Comparison of ENCODE assay signal across 1 cellular context in the genomic region with DNA sequence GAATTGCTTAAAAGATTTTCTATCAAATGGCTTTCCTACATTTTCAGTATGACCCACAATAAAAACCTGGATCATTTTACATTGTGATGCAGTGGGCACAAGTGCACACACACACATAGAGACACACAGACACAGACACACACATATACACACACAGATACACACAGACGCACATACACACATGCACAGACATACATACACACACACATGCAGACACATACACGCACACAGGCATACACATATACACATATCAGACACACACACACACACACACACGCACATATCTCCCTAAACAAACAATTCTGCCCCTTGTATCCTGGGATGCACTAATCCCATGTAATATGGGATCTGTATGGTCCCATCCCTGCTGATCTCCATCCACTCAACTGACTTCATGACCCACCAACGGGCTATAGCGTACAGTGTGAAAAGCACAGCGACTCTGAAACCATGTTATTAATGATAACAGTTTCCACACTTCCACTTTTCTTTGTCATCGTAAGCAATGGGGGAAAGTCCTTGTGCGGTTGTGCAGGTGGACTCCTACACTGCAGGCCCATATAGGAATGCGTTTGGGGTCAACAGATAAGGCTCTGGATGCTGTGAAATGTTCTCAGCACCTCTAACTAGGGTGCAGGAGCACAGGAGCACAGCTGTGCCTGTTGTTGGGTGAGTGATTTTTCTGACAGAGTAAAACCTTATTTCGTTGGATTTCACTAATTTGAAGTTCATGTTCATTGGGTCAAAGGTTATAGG.
TF ChIP-seq lines count a peak whose summit lies in the region.

No MANE protein-coding gene starts in this region.

TF ChIP-seq in K562, 482 proteins besides CTCF, POLR2A, EP300 and RAD21 (continued from another document and continues in another):
- TF ChIP-seq AFF1 (IDR thresholded peaks at IDR 0.05; ENCODE audit: low read depth in 1 of 2, partially characterized antibody in 2 of 2) (no peak), SRF (CRISPR knock-in tag; IDR thresholded peaks at IDR 0.05) (no peak), ZNF77 (CRISPR knock-in tag; IDR thresholded peaks at IDR 0.05) (no peak), ASH1L (IDR thresholded peaks at IDR 0.05; ENCODE audit: borderline replicate concordance, low read depth, partially characterized antibody) (no peak), RB1 (IDR thresholded peaks at IDR 0.05; ENCODE audit: low read depth) (no peak), ZNF408 (CRISPR knock-in tag; IDR thresholded peaks at IDR 0.05; ENCODE audit: low read depth) (no peak), RBM15 (IDR thresholded peaks at IDR 0.05; ENCODE audit: insufficient read depth, low read length) (no peak), MCM5 (IDR thresholded peaks at IDR 0.05; ENCODE audit: low read depth) (no peak), LCOR (CRISPR knock-in tag; IDR thresholded peaks at IDR 0.05) (peak; percentile 44; the same call in 1 of the 2 replicates), ZNF232 (CRISPR knock-in tag; IDR thresholded peaks at IDR 0.05) (no peak), SPI1 (IDR thresholded peaks at IDR 0.05; ENCODE audit: borderline replicate concordance, low read depth, low read length) (peak; percentile 84), MEF2A (IDR thresholded peaks at IDR 0.05; ENCODE audit: control insufficient read depth, low read depth, low read length) (no peak), ESRRB (CRISPR knock-in tag; IDR thresholded peaks at IDR 0.05; ENCODE audit: borderline replicate concordance) (no peak), ZBTB5 (IDR thresholded peaks at IDR 0.05) (no peak), HDAC6 (IDR thresholded peaks at IDR 0.05; ENCODE audit: low read depth, low read length) (no peak), POLR3A (IDR thresholded peaks at IDR 0.05; ENCODE audit: borderline replicate concordance, extremely low read depth, insufficient read depth, insufficient read length) (no peak), ZC3H4 (CRISPR knock-in tag; IDR thresholded peaks at IDR 0.05; ENCODE audit: borderline replicate concordance) (no peak), BCOR (IDR thresholded peaks at IDR 0.05) (no peak), NFIC (IDR thresholded peaks at IDR 0.05) (peak; percentile 75), GABPA (tag; conservative IDR thresholded peaks at IDR 0.05; ENCODE audit: low read depth) (no peak), LARP7 (IDR thresholded peaks at IDR 0.05) (peak; percentile 76; the same call in 1 of the 2 replicates), TAL1 (IDR thresholded peaks at IDR 0.05) (peak; percentile 89), E2F3 (CRISPR knock-in tag; IDR thresholded peaks at IDR 0.05) (no peak), TFAM (CRISPR knock-in tag; conservative IDR thresholded peaks at IDR 0.05) (no peak), RBM39 (optimal IDR thresholded peaks at IDR 0.05; ENCODE audit: low read depth, low read length) (no peak), TAF15 (IDR thresholded peaks at IDR 0.05; ENCODE audit: low read depth, low read length) (no peak), SAFB2 (IDR thresholded peaks at IDR 0.05; ENCODE audit: borderline replicate concordance, low read depth, low read length, severe bottlenecking) (no peak), MITF (IDR thresholded peaks at IDR 0.05) (no peak), CREBBP (IDR thresholded peaks at IDR 0.05; ENCODE audit: low read depth, low read length) (no peak), TCF7L2 (IDR thresholded peaks at IDR 0.05; ENCODE audit: low read depth, low read length) (no peak), SREBF2 (CRISPR knock-in tag; IDR thresholded peaks at IDR 0.05) (no peak), ZNF551 (CRISPR knock-in tag; IDR thresholded peaks at IDR 0.05) (no peak), ZNF780A (CRISPR knock-in tag; IDR thresholded peaks at IDR 0.05) (no peak), ZNF449 (CRISPR knock-in tag; IDR thresholded peaks at IDR 0.05) (no peak), ZNF431 (CRISPR knock-in tag; IDR thresholded peaks at IDR 0.05) (no peak)
- TF ChIP-seq, protein P1, sequence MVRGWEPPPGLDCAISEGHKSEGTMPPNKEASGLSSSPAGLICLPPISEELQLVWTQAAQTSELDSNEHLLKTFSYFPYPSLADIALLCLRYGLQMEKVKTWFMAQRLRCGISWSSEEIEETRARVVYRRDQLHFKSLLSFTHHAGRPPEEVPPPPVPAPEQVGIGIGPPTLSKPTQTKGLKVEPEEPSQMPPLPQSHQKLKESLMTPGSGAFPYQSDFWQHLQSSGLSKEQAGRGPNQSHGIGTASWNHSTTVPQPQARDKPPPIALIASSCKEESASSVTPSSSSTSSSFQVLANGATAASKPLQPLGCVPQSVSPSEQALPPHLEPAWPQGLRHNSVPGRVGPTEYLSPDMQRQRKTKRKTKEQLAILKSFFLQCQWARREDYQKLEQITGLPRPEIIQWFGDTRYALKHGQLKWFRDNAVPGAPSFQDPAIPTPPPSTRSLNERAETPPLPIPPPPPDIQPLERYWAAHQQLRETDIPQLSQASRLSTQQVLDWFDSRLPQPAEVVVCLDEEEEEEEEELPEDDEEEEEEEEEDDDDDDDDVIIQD (CRISPR knock-in tag; IDR thresholded peaks at IDR 0.05) = no peak
- TF ChIP-seq, protein P2, sequence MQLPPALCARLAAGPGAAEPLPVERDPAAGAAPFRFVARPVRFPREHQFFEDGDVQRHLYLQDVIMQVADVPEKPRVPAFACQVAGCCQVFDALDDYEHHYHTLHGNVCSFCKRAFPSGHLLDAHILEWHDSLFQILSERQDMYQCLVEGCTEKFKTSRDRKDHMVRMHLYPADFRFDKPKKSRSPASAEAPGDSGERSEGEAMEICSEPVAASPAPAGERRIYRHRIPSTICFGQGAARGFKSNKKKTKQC (CRISPR knock-in tag; IDR thresholded peaks at IDR 0.05) = no peak
- TF ChIP-seq, protein P3, sequence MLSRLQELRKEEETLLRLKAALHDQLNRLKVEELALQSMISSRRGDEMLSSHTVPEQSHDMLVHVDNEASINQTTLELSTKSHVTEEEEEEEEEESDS (CRISPR knock-in tag; IDR thresholded peaks at IDR 0.05) = no peak
- TF ChIP-seq, protein P4, sequence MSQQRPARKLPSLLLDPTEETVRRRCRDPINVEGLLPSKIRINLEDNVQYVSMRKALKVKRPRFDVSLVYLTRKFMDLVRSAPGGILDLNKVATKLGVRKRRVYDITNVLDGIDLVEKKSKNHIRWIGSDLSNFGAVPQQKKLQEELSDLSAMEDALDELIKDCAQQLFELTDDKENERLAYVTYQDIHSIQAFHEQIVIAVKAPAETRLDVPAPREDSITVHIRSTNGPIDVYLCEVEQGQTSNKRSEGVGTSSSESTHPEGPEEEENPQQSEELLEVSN (IDR thresholded peaks at IDR 0.05; ENCODE audit: borderline replicate concordance in 1 of 2, extremely low read depth in 1 of 2, insufficient read depth in 1 of 2, insufficient read length in 1 of 2, low read depth in 1 of 2, low read length in 1 of 2, poor library complexity in 1 of 2, severe bottlenecking in 1 of 2) = no peak
- TF ChIP-seq, protein P5, sequence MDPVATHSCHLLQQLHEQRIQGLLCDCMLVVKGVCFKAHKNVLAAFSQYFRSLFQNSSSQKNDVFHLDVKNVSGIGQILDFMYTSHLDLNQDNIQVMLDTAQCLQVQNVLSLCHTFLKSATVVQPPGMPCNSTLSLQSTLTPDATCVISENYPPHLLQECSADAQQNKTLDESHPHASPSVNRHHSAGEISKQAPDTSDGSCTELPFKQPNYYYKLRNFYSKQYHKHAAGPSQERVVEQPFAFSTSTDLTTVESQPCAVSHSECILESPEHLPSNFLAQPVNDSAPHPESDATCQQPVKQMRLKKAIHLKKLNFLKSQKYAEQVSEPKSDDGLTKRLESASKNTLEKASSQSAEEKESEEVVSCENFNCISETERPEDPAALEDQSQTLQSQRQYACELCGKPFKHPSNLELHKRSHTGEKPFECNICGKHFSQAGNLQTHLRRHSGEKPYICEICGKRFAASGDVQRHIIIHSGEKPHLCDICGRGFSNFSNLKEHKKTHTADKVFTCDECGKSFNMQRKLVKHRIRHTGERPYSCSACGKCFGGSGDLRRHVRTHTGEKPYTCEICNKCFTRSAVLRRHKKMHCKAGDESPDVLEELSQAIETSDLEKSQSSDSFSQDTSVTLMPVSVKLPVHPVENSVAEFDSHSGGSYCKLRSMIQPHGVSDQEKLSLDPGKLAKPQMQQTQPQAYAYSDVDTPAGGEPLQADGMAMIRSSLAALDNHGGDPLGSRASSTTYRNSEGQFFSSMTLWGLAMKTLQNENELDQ (CRISPR knock-in tag; IDR thresholded peaks at IDR 0.05; ENCODE audit: borderline replicate concordance) = no peak
- TF ChIP-seq, protein P6, sequence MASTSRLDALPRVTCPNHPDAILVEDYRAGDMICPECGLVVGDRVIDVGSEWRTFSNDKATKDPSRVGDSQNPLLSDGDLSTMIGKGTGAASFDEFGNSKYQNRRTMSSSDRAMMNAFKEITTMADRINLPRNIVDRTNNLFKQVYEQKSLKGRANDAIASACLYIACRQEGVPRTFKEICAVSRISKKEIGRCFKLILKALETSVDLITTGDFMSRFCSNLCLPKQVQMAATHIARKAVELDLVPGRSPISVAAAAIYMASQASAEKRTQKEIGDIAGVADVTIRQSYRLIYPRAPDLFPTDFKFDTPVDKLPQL (IDR thresholded peaks at IDR 0.05; ENCODE audit: extremely low read depth, insufficient read length) = no peak
- TF ChIP-seq, protein P7, sequence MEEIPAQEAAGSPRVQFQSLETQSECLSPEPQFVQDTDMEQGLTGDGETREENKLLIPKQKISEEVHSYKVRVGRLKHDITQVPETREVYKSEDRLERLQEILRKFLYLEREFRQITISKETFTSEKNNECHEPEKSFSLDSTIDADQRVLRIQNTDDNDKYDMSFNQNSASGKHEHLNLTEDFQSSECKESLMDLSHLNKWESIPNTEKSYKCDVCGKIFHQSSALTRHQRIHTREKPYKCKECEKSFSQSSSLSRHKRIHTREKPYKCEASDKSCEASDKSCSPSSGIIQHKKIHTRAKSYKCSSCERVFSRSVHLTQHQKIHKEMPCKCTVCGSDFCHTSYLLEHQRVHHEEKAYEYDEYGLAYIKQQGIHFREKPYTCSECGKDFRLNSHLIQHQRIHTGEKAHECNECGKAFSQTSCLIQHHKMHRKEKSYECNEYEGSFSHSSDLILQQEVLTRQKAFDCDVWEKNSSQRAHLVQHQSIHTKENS (CRISPR knock-in tag; IDR thresholded peaks at IDR 0.05) = no peak
